ENCODE assay signal across 29 cellular contexts in the genomic region with DNA sequence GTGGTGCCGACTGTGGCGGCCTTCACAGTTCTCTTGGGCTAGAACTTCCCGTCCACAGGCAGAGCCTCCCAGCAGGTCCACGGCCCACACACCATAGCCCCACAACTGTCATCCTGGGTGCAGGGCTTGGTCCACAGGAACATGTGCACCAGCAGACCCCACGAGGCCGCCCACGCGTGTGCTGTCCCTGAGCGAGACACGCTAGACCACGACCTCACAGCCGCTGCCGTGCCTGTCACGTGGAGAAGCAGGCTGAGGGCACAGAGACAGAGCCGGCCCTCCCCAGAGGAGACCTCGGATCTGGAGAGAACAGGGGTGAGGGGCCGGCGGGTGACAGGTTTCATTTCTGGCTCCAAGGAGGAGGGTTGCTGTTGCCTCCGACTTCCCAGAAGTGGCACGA. TPM values are rescaled to one million over a fixed set of nuclear protein-coding genes. Genes with fewer than 3 reads are reported as not detected.
"Had no signal": no experiment of that assay in that cellular context is flagged by ENCODE, and none has a peak within 500 bp of the region (broad histone marks: within the 10 kb centered on the region; RNA-seq: fewer than 3 reads in every experiment).

No MANE protein-coding gene starts in this region.

- ATAC-seq: stimulated activated effector memory CD8-positive, alpha-beta T cell treated with anti-CD3 and anti-CD28 coated beads, Interleukin-12 subunit alpha, Interleukin-12 subunit beta, amount 100 ng/mL, for 72 hours; stimulated activated memory B cell treated with anti-CD40 and anti-IgM and Interleukin-4, amounts not matched to agents 10 μg/mL and 1 μg/mL and 100 μg/mL, for 72 hours; stimulated activated naive B cell treated with anti-CD40 and anti-IgM and Interleukin-4, amounts not matched to agents 10 μg/mL and 1 μg/mL and 100 μg/mL, for 72 hours; stimulated activated naive CD8-positive, alpha-beta T cell treated with anti-CD3 and anti-CD28 coated beads, Interleukin-15, amount 100 ng/mL, for 72 hours; stimulated activated naive CD8-positive, alpha-beta T cell treated with anti-CD3 and anti-CD28 coated beads, Interleukin-15, Interleukin-2, amounts not matched to agents 100 U/mL and 50 U/mL, for 24 hours; upper lobe of right lung had no signal

- H3K4me3 Mint-ChIP-seq: stimulated activated effector memory CD8-positive, alpha-beta T cell treated with anti-CD3 and anti-CD28 coated beads, Interleukin-12 subunit alpha, Interleukin-12 subunit beta, amount 100 ng/mL, for 72 hours; stimulated activated memory B cell treated with anti-CD40 and anti-IgM and Interleukin-4, amounts not matched to agents 10 μg/mL and 1 μg/mL and 100 μg/mL, for 72 hours; stimulated activated naive B cell treated with anti-CD40 and anti-IgM and Interleukin-4, amounts not matched to agents 10 μg/mL and 1 μg/mL and 100 μg/mL, for 72 hours; stimulated activated naive CD8-positive, alpha-beta T cell treated with anti-CD3 and anti-CD28 coated beads, Interleukin-15, amount 100 ng/mL, for 72 hours; stimulated activated naive CD8-positive, alpha-beta T cell treated with anti-CD3 and anti-CD28 coated beads, Interleukin-15, Interleukin-2, amounts not matched to agents 100 ng/mL and 50 ng/mL, for 24 hours; type B pancreatic cell had no signal

- H3K4me1 ChIP-seq: suprapubic skin, testis, thyroid gland, tibial artery, tibial nerve, transverse colon, upper lobe of right lung, uterus, vagina had no signal

- H3K27ac Mint-ChIP-seq: stimulated activated effector memory CD8-positive, alpha-beta T cell treated with anti-CD3 and anti-CD28 coated beads, Interleukin-12 subunit alpha, Interleukin-12 subunit beta, amount 100 ng/mL, for 72 hours; stimulated activated memory B cell treated with anti-CD40 and anti-IgM and Interleukin-4, amounts not matched to agents 10 μg/mL and 1 μg/mL and 100 μg/mL, for 72 hours; stimulated activated naive B cell treated with anti-CD40 and anti-IgM and Interleukin-4, amounts not matched to agents 10 μg/mL and 1 μg/mL and 100 μg/mL, for 72 hours; stimulated activated naive CD8-positive, alpha-beta T cell treated with anti-CD3 and anti-CD28 coated beads, Interleukin-15, Interleukin-2, amounts not matched to agents 100 ng/mL and 50 ng/mL, for 24 hours; type B pancreatic cell had no signal

- H3K4me3 ChIP-seq: stomach, suprapubic skin, testis, thoracic aorta, thyroid gland, tibial artery, tibial nerve, transverse colon, upper lobe of left lung, upper lobe of right lung, uterus, vagina had no signal

- H3K9me3 Mint-ChIP-seq: stimulated activated effector memory CD8-positive, alpha-beta T cell treated with anti-CD3 and anti-CD28 coated beads, Interleukin-12 subunit alpha, Interleukin-12 subunit beta, amount 100 ng/mL, for 72 hours; stimulated activated naive CD8-positive, alpha-beta T cell treated with anti-CD3 and anti-CD28 coated beads, Interleukin-15, amount 100 ng/mL, for 72 hours; type B pancreatic cell had no signal

- H3K4me1 Mint-ChIP-seq: stimulated activated memory B cell treated with anti-CD40 and anti-IgM and Interleukin-4, amounts not matched to agents 10 μg/mL and 1 μg/mL and 100 μg/mL, for 72 hours; stimulated activated naive CD8-positive, alpha-beta T cell treated with anti-CD3 and anti-CD28 coated beads, Interleukin-15, amount 100 ng/mL, for 72 hours had no signal

- H3K27me3 ChIP-seq: testis, thyroid gland, upper lobe of left lung, uterus, vagina had no signal

- H3K9me3 ChIP-seq: suprapubic skin, testis, thoracic aorta, thyroid gland, tibial artery, transverse colon, upper lobe of left lung, upper lobe of right lung, vagina had no signal

- DNase-seq: stimulated activated CD4-positive, alpha-beta T cell treated with anti-CD3 and anti-CD28 coated beads, Interleukin-2, amount 100 ng/mL, for 48 hours; stimulated activated CD4-positive, alpha-beta T cell treated with anti-CD3 and anti-CD28 coated beads, Interleukin-4, amount 100 ng/mL, for 1 hour; stimulated activated CD4-positive, alpha-beta T cell treated with anti-CD3 and anti-CD28 coated beads, Interleukin-4, amount 100 ng/mL, for 24 hours; stimulated activated CD4-positive, alpha-beta T cell treated with anti-CD3 and anti-CD28 coated beads, Interleukin-4, amount 100 ng/mL, for 4 hours; stimulated activated CD8-positive, alpha-beta memory T cell treated with anti-CD3 and anti-CD28 coated beads, Interleukin-4, amount 100 ng/mL, for 48 hours; stimulated activated naive B cell treated with anti-CD40 and anti-IgM and Interleukin-4, amounts not matched to agents 10 μg/mL and 1 μg/mL and 100 μg/mL, for 72 hours; stimulated activated naive CD4-positive, alpha-beta T cell; stimulated activated naive CD4-positive, alpha-beta T cell treated with Interleukin-2 at 50 U/mL for 16 hours; stimulated activated naive CD8-positive, alpha-beta T cell treated with anti-CD3 and anti-CD28 coated beads, Interleukin-15, amount 100 ng/mL, for 72 hours; stimulated activated naive CD8-positive, alpha-beta T cell treated with anti-CD3 and anti-CD28 coated beads, Interleukin-15, Interleukin-2, amounts not matched to agents 100 U/mL and 50 U/mL, for 24 hours; stomach; substantia nigra; testis; thyroid gland; tibial artery; transverse colon; trophoblast cell; upper lobe of right lung; uterus had no signal

- H3K27ac ChIP-seq: stomach, suprapubic skin, testis, thoracic aorta, thyroid gland, tibial artery, tibial nerve, transverse colon, upper lobe of left lung, upper lobe of right lung, uterus, vagina had no signal

- H3K36me3 ChIP-seq: stomach, suprapubic skin, thoracic aorta, thyroid gland, tibial artery, tibial nerve, transverse colon, upper lobe of left lung, upper lobe of right lung, uterus, vagina had no signal

- H3K36me3 Mint-ChIP-seq: stimulated activated effector memory CD8-positive, alpha-beta T cell treated with anti-CD3 and anti-CD28 coated beads, Interleukin-12 subunit alpha, Interleukin-12 subunit beta, amount 100 ng/mL, for 72 hours; stimulated activated memory B cell treated with anti-CD40 and anti-IgM and Interleukin-4, amounts not matched to agents 10 μg/mL and 1 μg/mL and 100 μg/mL, for 72 hours; stimulated activated naive B cell treated with anti-CD40 and anti-IgM and Interleukin-4, amounts not matched to agents 10 μg/mL and 1 μg/mL and 100 μg/mL, for 72 hours; type B pancreatic cell had no signal

RNA-seq across cellular contexts. Expression of gene GALNT9, which starts 8.9 kb away (rescaled TPM):
- total RNA-seq: subcutaneous adipose tissue, suprapubic skin had no signal
